ENCODE assay signal across 8 cellular contexts in the genomic region with DNA sequence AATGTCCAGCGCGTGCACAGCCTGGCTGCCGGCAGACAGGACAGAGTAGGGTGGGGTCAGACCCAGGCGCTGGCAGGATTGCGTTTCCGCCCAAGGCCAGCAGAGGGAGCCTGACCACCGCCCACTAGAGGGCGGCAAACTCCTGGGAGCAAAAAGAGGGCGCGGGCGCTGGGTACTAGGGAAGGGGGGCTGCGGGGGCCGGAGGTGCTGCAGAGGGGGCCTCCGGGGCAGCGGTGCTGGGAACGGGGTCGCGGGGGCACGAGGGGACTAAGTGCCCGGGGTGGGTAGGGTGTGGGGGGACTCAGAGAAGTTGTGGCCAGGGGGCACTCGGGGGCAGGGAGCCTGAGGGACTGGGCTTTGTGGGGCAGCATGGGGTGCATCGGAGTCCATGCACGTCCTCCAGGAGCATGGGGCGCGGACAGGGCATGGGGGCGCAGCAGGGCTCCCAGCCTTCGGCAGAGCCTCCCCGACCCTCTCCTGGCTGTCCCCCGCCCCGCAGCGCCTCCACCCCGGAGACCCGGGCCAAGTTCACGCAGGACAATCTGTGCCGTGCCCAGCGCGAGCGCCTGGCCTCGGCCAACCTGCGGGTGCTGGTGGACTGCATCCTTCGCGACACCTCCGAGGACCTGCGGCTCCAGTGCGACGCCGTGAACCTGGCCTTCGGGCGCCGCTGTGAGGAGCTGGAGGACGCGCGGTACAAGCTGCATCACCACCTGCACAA. TPM values are rescaled to one million over a fixed set of nuclear protein-coding genes. Genes with fewer than 3 reads are reported as not detected.
DNase-seq lines count a peak whose midpoint lies in the region; ATAC-seq, FAIRE-seq and TF ChIP-seq lines count a peak whose summit lies in the region.

No MANE protein-coding gene starts in this region.

- DNase-seq in AG08396 (ENCODE audit: low spot score) (peak; percentile 84), NCI-H2171 (lab: John Stamatoyannopoulos, UW) (peak; percentile 33), endothelial cell of umbilical vein (ENCODE audit: low read depth, low spot score) (peak; percentile 26), neural progenitor cell (ENCODE audit: low spot score) (no peak), superior temporal gyrus (ENCODE audit: extremely low spot score) (no peak)
- peak; percentile 75 to 81 for DNase-seq in activated CD4-positive, alpha-beta T cell treated with anti-CD3 and anti-CD28 coated beads, Interleukin-2, amount 50 U/mL, for 48 hours

- POLR2A ChIA-PET in endothelial cell of umbilical vein (lab: Charles Lee) = no interaction called here

- no peaks in the 10 kb centered on the region for H3K9me3 Mint-ChIP-seq in neural progenitor cell

- H3K4me3 ChIP-seq in endothelial cell of umbilical vein (replicated peaks in 1 of 3; ENCODE audit: insufficient read depth in 1 of 3, low read depth in 1 of 3, low read length in 3 of 3) = no peak overlapping the region
- H3K4me3 ChIP-seq in neural progenitor cell = no peak overlapping the region

- dilution Hi-C loops in endothelial cell of umbilical vein (cut with MboI; ENCODE audit: extremely low pct_ligation_motif_present, low sequenced_read_pairs) = no loop called here

- no peak for TF ChIP-seq POLR2A in endothelial cell of umbilical vein (IDR thresholded peaks at IDR 0.05; ENCODE audit: low read depth, low read length)

- H3K9ac ChIP-seq in endothelial cell of umbilical vein (replicated peaks; ENCODE audit: extremely low read depth, insufficient read depth, low read length) (no peak overlapping the region), neural progenitor cell (no peak overlapping the region)

- H3K79me2 ChIP-seq in endothelial cell of umbilical vein (ENCODE audit: control insufficient read depth, insufficient read depth, low read length) = no peaks in the 10 kb centered on the region
- H3K79me2 ChIP-seq in neural progenitor cell (ENCODE audit: low read depth) = no peaks in the 10 kb centered on the region

- TF ChIP-seq CTCF in endothelial cell of umbilical vein (IDR thresholded peaks at IDR 0.05; ENCODE audit: extremely low read depth in 1 of 2, insufficient read depth in 1 of 2, low read depth in 1 of 2, low read length in 2 of 2) (peak; percentile 81 to 99), neural progenitor cell (IDR thresholded peaks at IDR 0.05) (peak; percentile 35)

- H3K9me3 ChIP-seq in endothelial cell of umbilical vein (replicated peaks; ENCODE audit: control insufficient read depth, insufficient read depth, low read length) = no peaks in the 10 kb centered on the region
- no peaks in the 10 kb centered on the region for H3K9me3 ChIP-seq in neural progenitor cell (ENCODE audit: low read depth)

- BruUV-seq in endothelial cell of umbilical vein (replicated peaks; lab: Mats Ljungman, UMichigan) = no TSS peak

- no peak overlapping the region for H3K27ac Mint-ChIP-seq in neural progenitor cell

- H3K27ac ChIP-seq in endothelial cell of umbilical vein (ENCODE audit: insufficient read depth, low read depth, low read length) (no peak overlapping the region), neural progenitor cell (no peak overlapping the region)

- no peaks in the 10 kb centered on the region for H3K9me1 ChIP-seq in endothelial cell of umbilical vein (replicated peaks; ENCODE audit: control insufficient read depth, extremely low read depth, insufficient read depth, low read length)

- peaks cover 20% of the 10 kb centered on the region for H3K27me3 Mint-ChIP-seq in neural progenitor cell (ENCODE audit: insufficient read depth, low read depth)

- peaks cover 8% of the 10 kb centered on the region for H3K4me1 Mint-ChIP-seq in neural progenitor cell

- H2AFZ ChIP-seq in endothelial cell of umbilical vein (ENCODE audit: low read depth, low read length) (no peak overlapping the region), neural progenitor cell (replicated peaks) (no peak overlapping the region)

- peak; percentile 80 for FAIRE-seq in endothelial cell of umbilical vein (lab: Jason Lieb, UNC)

- no peaks in the 10 kb centered on the region for H3K36me3 ChIP-seq in endothelial cell of umbilical vein (ENCODE audit: control insufficient read depth in 2 of 2, extremely low read depth in 1 of 2, insufficient read depth in 2 of 2, low read length in 2 of 2)
- H3K36me3 ChIP-seq in neural progenitor cell = no peaks in the 10 kb centered on the region

- no peaks in the 10 kb centered on the region for H3F3A ChIP-seq in neural progenitor cell (ENCODE audit: low read depth)

- H3K27me3 ChIP-seq in endothelial cell of umbilical vein (ENCODE audit: control insufficient read depth in 2 of 2, insufficient read depth in 2 of 2, low read length in 2 of 2) (no peaks in the 10 kb centered on the region), neural progenitor cell (no peaks in the 10 kb centered on the region)

- no peak overlapping the region for H3K4me3 Mint-ChIP-seq in neural progenitor cell

- H3K4me1 ChIP-seq in endothelial cell of umbilical vein (ENCODE audit: control insufficient read depth, extremely low read depth, insufficient read depth, low read length) (no peaks in the 10 kb centered on the region), neural progenitor cell (no peaks in the 10 kb centered on the region)

- H4K20me1 ChIP-seq in endothelial cell of umbilical vein (replicated peaks; ENCODE audit: control insufficient read depth, extremely low read depth, insufficient read depth, low read length) (no peaks in the 10 kb centered on the region), neural progenitor cell (ENCODE audit: low read depth) (no peaks in the 10 kb centered on the region)

- CTCF ChIA-PET in endothelial cell of umbilical vein (lab: Charles Lee) = interaction anchor here (0.8 to 1.5 kb wide), 2 partner anchors 9 to 82 kb away, joined by 3 to 8 read pairs; no protein-coding TSS in a partner anchor

- ATAC-seq in GM18498 (IDR thresholded peaks at IDR 0.05; ENCODE audit: unreplicated experiment) (peak; percentile 95), HG02943 (IDR thresholded peaks at IDR 0.05; ENCODE audit: low read depth, unreplicated experiment) (peak; percentile 83)

- intact Hi-C loops in endothelial cell of umbilical vein (cut with micrococcal nuclease) = no loop called here

- H3K4me2 ChIP-seq in endothelial cell of umbilical vein (ENCODE audit: insufficient read depth, low read length) (no peak overlapping the region), neural progenitor cell (no peak overlapping the region)

- H3K36me3 Mint-ChIP-seq in neural progenitor cell = no peaks in the 10 kb centered on the region

TF ChIP-seq in endothelial cell of umbilical vein, 7 proteins besides CTCF, POLR2A, EP300 and RAD21:
- no peak for TF ChIP-seq GATA2 (IDR thresholded peaks at IDR 0.05; ENCODE audit: insufficient read depth, insufficient read length, low read depth, low read length)
- no peak for TF ChIP-seq EZH2 (IDR thresholded peaks at IDR 0.05; ENCODE audit: borderline replicate concordance, low read depth, low read length, severe bottlenecking)
- TF ChIP-seq, protein P1, sequence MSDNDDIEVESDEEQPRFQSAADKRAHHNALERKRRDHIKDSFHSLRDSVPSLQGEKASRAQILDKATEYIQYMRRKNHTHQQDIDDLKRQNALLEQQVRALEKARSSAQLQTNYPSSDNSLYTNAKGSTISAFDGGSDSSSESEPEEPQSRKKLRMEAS (IDR thresholded peaks at IDR 0.05; ENCODE audit: insufficient read depth, insufficient read length) = no peak
- TF ChIP-seq JUN (IDR thresholded peaks at IDR 0.05; ENCODE audit: borderline replicate concordance, insufficient read depth, insufficient read length, low read depth) = no peak
- no peak for TF ChIP-seq FOS (IDR thresholded peaks at IDR 0.05; ENCODE audit: borderline replicate concordance, insufficient read depth, low read length)
- TF ChIP-seq MYC (IDR thresholded peaks at IDR 0.05; ENCODE audit: low read depth, low read length) = no peak

RNA-seq across cellular contexts. Expression of a gene that starts 3.2 kb away (rescaled TPM):
- total RNA-seq in endothelial cell of umbilical vein (not detected in 2 replicates), neural progenitor cell (ENCODE audit: low replicate concordance) (not detected in 2 replicates)
- polyA plus RNA-seq in endothelial cell of umbilical vein = not detected in 2 replicates
- polyA plus RNA-seq in endothelial cell of umbilical vein (2011; cell fraction: cytosol; rRNA removed) = not detected in 2 replicates
- polyA plus RNA-seq in endothelial cell of umbilical vein (2011; cell fraction: nucleus; rRNA removed) = not detected in 2 replicates
- not detected in 2 replicates for polyA plus RNA-seq in endothelial cell of umbilical vein (2012)
- polyA minus RNA-seq in endothelial cell of umbilical vein = not detected in 2 replicates
- polyA minus RNA-seq in endothelial cell of umbilical vein (2011; cell fraction: cytosol; rRNA and poly(A)+ RNA removed) = not detected
- not detected in 2 replicates for polyA minus RNA-seq in endothelial cell of umbilical vein (2011; cell fraction: nucleus; rRNA and poly(A)+ RNA removed)

Comparison
In these comparisons a context has a peak if more than half of its experiments do, and no peak if none do; other contexts are left out.
1. DNase-seq: peak in AG08396 (single experiment), NCI-H2171 (single experiment), activated CD4-positive, alpha-beta T cell treated with anti-CD3 and anti-CD28 coated beads, Interleukin-2, amount 50 U/mL, for 48 hours (2 of 2) and endothelial cell of umbilical vein (single experiment); none in neural progenitor cell (single experiment) and superior temporal gyrus (single experiment).